20 cellular contexts compared by ENCODE assay signal in the genomic region with DNA sequence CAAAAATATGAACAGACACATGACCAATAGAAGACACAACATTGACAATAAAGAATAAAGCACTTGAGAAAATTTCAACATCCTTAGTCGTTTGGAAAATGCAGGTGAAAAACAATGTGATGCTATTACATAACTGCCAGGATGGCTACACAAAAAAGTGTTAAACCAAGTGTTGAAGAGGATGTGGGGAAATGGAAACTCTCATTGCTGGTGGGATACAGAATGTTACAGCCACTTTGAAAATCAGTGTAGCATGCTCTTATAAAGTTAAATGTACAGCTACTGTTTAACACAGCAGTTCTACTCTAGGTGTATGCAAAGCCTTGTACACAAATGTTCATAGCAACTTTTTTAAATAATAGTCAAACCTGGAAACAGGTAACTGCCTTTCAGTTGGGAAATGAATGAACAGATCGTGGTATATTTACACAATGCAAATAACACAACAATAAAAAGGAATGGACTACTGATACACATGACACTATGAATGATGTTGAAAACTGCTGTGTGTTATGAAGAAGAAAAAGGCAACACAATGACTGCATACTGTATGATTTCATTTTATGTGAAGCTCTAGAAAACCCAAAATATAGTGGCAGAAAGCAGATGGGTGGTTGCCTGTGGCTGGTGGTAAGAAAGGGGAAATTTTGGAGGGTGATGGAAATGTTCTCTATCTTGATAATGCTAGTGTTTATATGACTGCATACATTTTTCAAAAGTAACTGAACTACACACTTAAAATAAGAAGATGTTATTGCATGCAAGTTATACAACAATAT.
"Had no signal": no experiment of that assay in that cellular context is flagged by ENCODE, and none has a peak within 500 bp of the region (broad histone marks: within the 10 kb centered on the region; RNA-seq: fewer than 3 reads in every experiment).

No MANE protein-coding gene starts in this region.

- H3K4me3 Mint-ChIP-seq: naive thymus-derived CD8-positive, alpha-beta T cell had no signal

- H3K36me3 Mint-ChIP-seq: naive thymus-derived CD8-positive, alpha-beta T cell had no signal

- H3K9me3 Mint-ChIP-seq: naive thymus-derived CD8-positive, alpha-beta T cell had no signal

- H3K27me3 Mint-ChIP-seq: progenitor cell of endocrine pancreas had no signal

- H3K27ac Mint-ChIP-seq: naive thymus-derived CD8-positive, alpha-beta T cell; progenitor cell of endocrine pancreas had no signal

- DNase-seq: hippocampal formation; kidney; left colon; left lung; lower lobe of right lung; mammary epithelial cell; mesenchymal stem cell; naive thymus-derived CD8-positive, alpha-beta T cell; ovary; right lobe of liver; stimulated activated CD4-positive, alpha-beta T cell treated with anti-CD3 and anti-CD28 coated beads, Interleukin-1b, Interleukin-23, amount 100 ng/mL, for 48 hours; stimulated activated CD4-positive, alpha-beta T cell treated with anti-CD3 and anti-CD28 coated beads, Interleukin-2, amount 100 ng/mL, for 48 hours; stimulated activated CD4-positive, alpha-beta T cell treated with anti-CD3 and anti-CD28 coated beads, Interleukin-4, amount 100 ng/mL, for 4 hours; stimulated activated naive CD4-positive, alpha-beta T cell; stomach; testis; thyroid gland; transverse colon; upper lobe of left lung had no signal

- ATAC-seq: left colon; left lung; lower lobe of right lung; naive thymus-derived CD8-positive, alpha-beta T cell; right lobe of liver had no signal
